ENCODE assay signal across 8 cellular contexts in the genomic region with DNA sequence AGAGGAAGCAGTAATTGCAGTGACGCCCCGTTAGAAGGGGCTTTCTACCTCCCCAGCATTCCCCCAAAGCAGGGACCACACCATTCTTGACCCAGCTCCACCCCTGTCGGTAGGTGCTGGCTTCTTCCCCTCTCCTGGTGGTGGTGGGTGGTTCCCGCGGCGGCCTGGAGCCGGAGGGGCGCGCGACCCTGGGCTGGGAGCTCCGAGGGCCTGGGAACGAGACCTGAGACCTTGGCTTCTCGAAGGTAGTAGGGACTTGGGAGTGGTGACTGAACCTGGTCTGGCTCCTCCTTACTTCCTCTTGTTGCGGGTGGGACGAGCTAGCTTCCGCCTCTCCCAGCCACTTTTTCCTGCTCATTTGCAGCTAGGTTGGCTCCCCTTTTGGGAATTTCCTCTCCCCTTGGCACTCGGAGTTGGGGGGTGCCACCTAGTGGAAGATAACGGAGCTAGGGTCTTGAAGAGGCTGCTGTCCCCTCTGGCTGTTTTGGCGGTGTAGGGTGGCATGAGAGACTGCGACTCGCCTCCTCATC. TPM values are rescaled to one million over a fixed set of nuclear protein-coding genes. Genes with fewer than 3 reads are reported as not detected.
DNase-seq lines count a peak whose midpoint lies in the region; ATAC-seq and TF ChIP-seq lines count a peak whose summit lies in the region.

No MANE protein-coding gene starts in this region.

- peak overlapping the region; percentile 98 for H3K4me2 ChIP-seq in DND-41 (ENCODE audit: insufficient read depth, low read length)

- H3K4me1 Mint-ChIP-seq in activated CD4-positive, alpha-beta memory T cell treated with anti-CD3 and anti-CD28 coated beads, Interleukin-2, amount 10 ng/mL, durations not matched to agents 7 days and 5 days, result peaks cover 30% of the 10 kb centered on the region
- H3K4me1 Mint-ChIP-seq in mesothelial cell of epicardium, result peaks cover 12% of the 10 kb centered on the region

- H3K9me3 Mint-ChIP-seq in activated CD4-positive, alpha-beta memory T cell treated with anti-CD3 and anti-CD28 coated beads, Interleukin-2, amount 10 ng/mL, durations not matched to agents 7 days and 5 days, result no peaks in the 10 kb centered on the region
- no peaks in the 10 kb centered on the region for H3K9me3 Mint-ChIP-seq in mesothelial cell of epicardium

- peak overlapping the region; percentile 71 for H3K9ac ChIP-seq in DND-41 (ENCODE audit: low read depth, low read length)

- ATAC-seq in DND-41 (ENCODE audit: insufficient read depth, low read depth), result peak; percentile 31
- no peak for ATAC-seq in HG02571 (IDR thresholded peaks at IDR 0.05; ENCODE audit: unreplicated experiment)

- H3K4me3 ChIP-seq in DND-41 (ENCODE audit: low read depth in 1 of 2, low read length in 2 of 2) (peak overlapping the region; percentile 83 to 94), HFF-Myc (replicated peaks; ENCODE audit: low read depth, low read length) (peak overlapping the region; percentile 96), epithelial cell of proximal tubule (ENCODE audit: low read depth, low read length) (peak overlapping the region; percentile 100)

- peaks cover 21% of the 10 kb centered on the region for H3K4me1 ChIP-seq in DND-41 (ENCODE audit: insufficient read depth, low read length)

- H3K27ac ChIP-seq in DND-41 (ENCODE audit: low read length), result peak overlapping the region; percentile 64
- H3K27ac ChIP-seq in substantia nigra (ENCODE audit: low read depth, low read length, poor library complexity, severe bottlenecking), result peak overlapping the region; percentile 82

- H2AFZ ChIP-seq in DND-41 (ENCODE audit: low read depth, low read length), result peak overlapping the region; percentile 86

- POLR2A ChIA-PET in activated CD4-positive, alpha-beta memory T cell treated with anti-CD3 and anti-CD28 coated beads, Interleukin-2, amount 10 ng/mL, durations not matched to agents 7 days and 5 days (lab: Charles Lee), result interaction anchor here (0.7 to 1.7 kb wide), 11 partner anchors 10 to 160 kb away, joined by 3 to 9 read pairs (median 4); a partner anchor contains a TSS

- DNase-seq in DND-41 (peak; percentile 64), HFF-Myc (ENCODE audit: extremely low read depth, low read depth) (no peak), NCI-H226 (peak; percentile 47), epithelial cell of proximal tubule (ENCODE audit: low read depth) (no peak), mesothelial cell of epicardium (ENCODE audit: low spot score in 2 of 2, unreplicated experiment in 2 of 2) (no peak), substantia nigra (lab: John Stamatoyannopoulos, UW) (peak in 35 of 49 donors; percentile 12 to 67 (median 44))
- DNase-seq in activated CD4-positive, alpha-beta memory T cell treated with anti-CD3 and anti-CD28 coated beads, Interleukin-2, amount 10 ng/mL, durations not matched to agents 7 days and 5 days, result no peak

- peaks cover 10% of the 10 kb centered on the region for H3K36me3 ChIP-seq in DND-41 (ENCODE audit: insufficient read depth, low read length)

- CTCF ChIA-PET in activated CD4-positive, alpha-beta memory T cell treated with anti-CD3 and anti-CD28 coated beads, Interleukin-2, amount 10 ng/mL, durations not matched to agents 7 days and 5 days (lab: Charles Lee), result interaction anchor here (0.6 to 2.9 kb wide), 21 partner anchors 9 to 178 kb away, joined by 3 to 18 read pairs (median 4); a partner anchor contains a TSS

- peak overlapping the region; percentile 84 for H3K4me3 Mint-ChIP-seq in activated CD4-positive, alpha-beta memory T cell treated with anti-CD3 and anti-CD28 coated beads, Interleukin-2, amount 10 ng/mL, durations not matched to agents 7 days and 5 days
- peak overlapping the region; percentile 93 for H3K4me3 Mint-ChIP-seq in mesothelial cell of epicardium

- H3K27ac Mint-ChIP-seq in activated CD4-positive, alpha-beta memory T cell treated with anti-CD3 and anti-CD28 coated beads, Interleukin-2, amount 10 ng/mL, durations not matched to agents 7 days and 5 days, result peak overlapping the region; percentile 44
- peak overlapping the region; percentile 96 for H3K27ac Mint-ChIP-seq in mesothelial cell of epicardium

- H3K9me3 ChIP-seq in DND-41 (ENCODE audit: insufficient read depth, low read length, severe bottlenecking), result no peaks in the 10 kb centered on the region

- peaks cover 12% of the 10 kb centered on the region for H3K27me3 Mint-ChIP-seq in activated CD4-positive, alpha-beta memory T cell treated with anti-CD3 and anti-CD28 coated beads, Interleukin-2, amount 10 ng/mL, durations not matched to agents 7 days and 5 days
- no peaks in the 10 kb centered on the region for H3K27me3 Mint-ChIP-seq in mesothelial cell of epicardium (ENCODE audit: low read depth)

- H3K36me3 Mint-ChIP-seq in activated CD4-positive, alpha-beta memory T cell treated with anti-CD3 and anti-CD28 coated beads, Interleukin-2, amount 10 ng/mL, durations not matched to agents 7 days and 5 days (ENCODE audit: low read depth), result no peaks in the 10 kb centered on the region
- H3K36me3 Mint-ChIP-seq in mesothelial cell of epicardium, result peaks cover 3% of the 10 kb centered on the region

- TF ChIP-seq CTCF in DND-41 (IDR thresholded peaks at IDR 0.05; ENCODE audit: borderline replicate concordance, extremely low read depth, low read length, poor library complexity, severe bottlenecking), result peak; percentile 72
- peak; percentile 58 for TF ChIP-seq CTCF in HFF-Myc (IDR thresholded peaks at IDR 0.05; ENCODE audit: low read depth, low read length, missing control alignments)
- TF ChIP-seq CTCF in epithelial cell of proximal tubule (conservative IDR thresholded peaks at IDR 0.05; ENCODE audit: low read depth, low read length), result peak; percentile 76
- peak; percentile 54 for TF ChIP-seq CTCF in mesothelial cell of epicardium (IDR thresholded peaks at IDR 0.05; ENCODE audit: unreplicated experiment)

- H3K27me3 ChIP-seq in DND-41 (ENCODE audit: insufficient read depth, low read length, poor library complexity), result no peaks in the 10 kb centered on the region

- peaks cover 11% of the 10 kb centered on the region for H3K79me2 ChIP-seq in DND-41 (ENCODE audit: insufficient read depth, low read length)

- H4K20me1 ChIP-seq in DND-41 (ENCODE audit: insufficient read depth, low read length), result peaks cover 7% of the 10 kb centered on the region; the same call in 1 of the 2 replicates

RNA-seq across cellular contexts. Expression of a gene that starts 0.5 kb away (rescaled TPM):
- total RNA-seq in activated CD4-positive, alpha-beta memory T cell treated with anti-CD3 and anti-CD28 coated beads, Interleukin-2, amount 10 ng/mL, durations not matched to agents 7 days and 5 days, result 10 to 100 TPM; 87.8 to 98.4 TPM
- total RNA-seq in epithelial cell of proximal tubule, result 195 and 567 TPM in 2 replicates
- 128 to 144 TPM (median 137 TPM) in 3 replicates for total RNA-seq in mesothelial cell of epicardium

RNA-seq across cellular contexts. Expression of a gene that starts 18.1 kb away (rescaled TPM):
- under 1 TPM in 1 of 2 experiments, not detected in 1; 0.10 TPM for total RNA-seq in activated CD4-positive, alpha-beta memory T cell treated with anti-CD3 and anti-CD28 coated beads, Interleukin-2, amount 10 ng/mL, durations not matched to agents 7 days and 5 days
- total RNA-seq in epithelial cell of proximal tubule (8.0 and 15.0 TPM in 2 replicates), mesothelial cell of epicardium (58.0 to 64.7 TPM (median 60.7 TPM) in 3 replicates)

RNA-seq across cellular contexts. Expression of a gene that starts 20.9 kb away (rescaled TPM):
- 10 to 100 TPM; 72.6 to 77.0 TPM for total RNA-seq in activated CD4-positive, alpha-beta memory T cell treated with anti-CD3 and anti-CD28 coated beads, Interleukin-2, amount 10 ng/mL, durations not matched to agents 7 days and 5 days
- 161 and 197 TPM in 2 replicates for total RNA-seq in epithelial cell of proximal tubule
- 106 to 113 TPM (median 112 TPM) in 3 replicates for total RNA-seq in mesothelial cell of epicardium

RNA-seq across cellular contexts. Expression of a gene that starts 37.2 kb away (rescaled TPM):
- under 1 TPM in 1 of 2 experiments, not detected in 1; 0.28 TPM for total RNA-seq in activated CD4-positive, alpha-beta memory T cell treated with anti-CD3 and anti-CD28 coated beads, Interleukin-2, amount 10 ng/mL, durations not matched to agents 7 days and 5 days
- total RNA-seq in epithelial cell of proximal tubule (0.07 and 2.2 TPM in 2 replicates), mesothelial cell of epicardium (0.34 to 0.60 TPM (median 0.53 TPM) in 3 replicates)

RNA-seq across cellular contexts. Expression of a gene that starts 43.9 kb away (rescaled TPM):
- under 1 TPM; 0.58 to 0.71 TPM for total RNA-seq in activated CD4-positive, alpha-beta memory T cell treated with anti-CD3 and anti-CD28 coated beads, Interleukin-2, amount 10 ng/mL, durations not matched to agents 7 days and 5 days
- 0.14 and 0.81 TPM in 2 replicates for total RNA-seq in epithelial cell of proximal tubule
- 12.2 to 15.9 TPM (median 13.6 TPM) in 3 replicates for total RNA-seq in mesothelial cell of epicardium

Comparison
In these comparisons a context has a peak if more than half of its experiments do, and no peak if none do; other contexts are left out.
1. DNase-seq: peak in DND-41 (single experiment), NCI-H226 (single experiment) and substantia nigra (35 of 49); none in HFF-Myc (single experiment), activated CD4-positive, alpha-beta memory T cell treated with anti-CD3 and anti-CD28 coated beads, Interleukin-2, amount 10 ng/mL, durations not matched to agents 7 days and 5 days (single experiment), epithelial cell of proximal tubule (single experiment) and mesothelial cell of epicardium (0 of 2).
2. Peak in every context shown above with its lines, with median percentiles within 50 percentile points of each other: H3K4me3 ChIP-seq and CTCF ChIP-seq.